In genomic region chr1:110519125-110519810, GRCh38 we compare ENCODE assay signal across 34 cellular contexts. TPM values are rescaled to one million over a fixed set of nuclear protein-coding genes. Genes with fewer than 3 reads are reported as not detected.
"Had no signal": no experiment of that assay in that cellular context is flagged by ENCODE, and none has a peak within 500 bp of the region (broad histone marks: within the 10 kb centered on the region; RNA-seq: fewer than 3 reads in every experiment).

KCNA10 (minus strand) TSS chr1:110519175; CDS start chr1:110518787, 388 bp downstream.

- FAIRE-seq: islet of Langerhans, kidney, pancreas had no signal

- H3K4me3 ChIP-seq: left lung, lower lobe of right lung, pancreas, prostate gland, skin epidermis, stomach, testis, thyroid gland, transverse colon, upper lobe of left lung, vagina had no signal

- H3K4me1 ChIP-seq: left lung, pancreas, prostate gland, testis, thyroid gland, vagina had no signal

- H3K9me3 ChIP-seq: left lung, lower lobe of right lung, pancreas, prostate gland, stomach, testis, thyroid gland, transverse colon, upper lobe of left lung, vagina had no signal

- H3K27ac Mint-ChIP-seq: immature natural killer cell; naive thymus-derived CD8-positive, alpha-beta T cell; nephron; stimulated activated naive B cell treated with anti-CD40 and anti-IgM and Interleukin-4, amounts not matched to agents 10 μg/mL and 1 μg/mL and 100 μg/mL, for 72 hours had no signal

- H3K36me3 Mint-ChIP-seq: immature natural killer cell; naive thymus-derived CD8-positive, alpha-beta T cell; stimulated activated naive B cell treated with anti-CD40 and anti-IgM and Interleukin-4, amounts not matched to agents 10 μg/mL and 1 μg/mL and 100 μg/mL, for 72 hours had no signal

- H3K27me3 ChIP-seq: pancreas, testis, thyroid gland, upper lobe of left lung, vagina had no signal

- H3K9me3 Mint-ChIP-seq: immature natural killer cell; nephron; neural crest cell; stimulated activated naive B cell treated with anti-CD40 and anti-IgM and Interleukin-4, amounts not matched to agents 10 μg/mL and 1 μg/mL and 100 μg/mL, for 72 hours had no signal

- H3K4me3 Mint-ChIP-seq: immature natural killer cell; naive thymus-derived CD8-positive, alpha-beta T cell; nephron; neural crest cell; stimulated activated naive B cell treated with anti-CD40 and anti-IgM and Interleukin-4, amounts not matched to agents 10 μg/mL and 1 μg/mL and 100 μg/mL, for 72 hours had no signal

- DNase-seq: immature natural killer cell; kidney; left colon; left lung; lower lobe of right lung; mammary epithelial cell; mesenchymal stem cell; naive thymus-derived CD8-positive, alpha-beta T cell; nucleus accumbens; pancreas; retina; right cardiac atrium; stimulated activated CD4-positive, alpha-beta T cell treated with anti-CD3 and anti-CD28 coated beads, Interleukin-12 subunit alpha, Interleukin-12 subunit beta, amount 100 ng/mL, for 4 hours; stimulated activated CD4-positive, alpha-beta T cell treated with anti-CD3 and anti-CD28 coated beads, Interleukin-15, amount 100 ng/mL, for 24 hours; stimulated activated CD4-positive, alpha-beta T cell treated with anti-CD3 and anti-CD28 coated beads, Interleukin-2, amount 100 ng/mL, for 24 hours; stimulated activated CD4-positive, alpha-beta T cell treated with anti-CD3 and anti-CD28 coated beads, Interleukin-4, amount 100 ng/mL, for 1 hour; stimulated activated naive B cell treated with anti-CD40 and anti-IgM and Interleukin-4, amounts not matched to agents 10 μg/mL and 1 μg/mL and 100 μg/mL, for 72 hours; stimulated activated naive CD8-positive, alpha-beta T cell treated with anti-CD3 and anti-CD28 coated beads, Interleukin-15, Interleukin-2, amounts not matched to agents 100 U/mL and 50 U/mL, for 24 hours; stomach; testis; thyroid gland; transverse colon; upper lobe of left lung had no signal

- ATAC-seq: left colon; left lung; lower lobe of right lung; naive thymus-derived CD8-positive, alpha-beta T cell; pancreas; right cardiac atrium; sciatic nerve; stimulated activated naive B cell treated with anti-CD40 and anti-IgM and Interleukin-4, amounts not matched to agents 10 μg/mL and 1 μg/mL and 100 μg/mL, for 72 hours; stimulated activated naive CD8-positive, alpha-beta T cell treated with anti-CD3 and anti-CD28 coated beads, Interleukin-15, Interleukin-2, amounts not matched to agents 100 U/mL and 50 U/mL, for 24 hours had no signal

- H3K27ac ChIP-seq: left lung, lower lobe of right lung, pancreas, prostate gland, skin epidermis, stomach, testis, thyroid gland, transverse colon, upper lobe of left lung, vagina had no signal

- H3K36me3 ChIP-seq: left lung, lower lobe of right lung, pancreas, prostate gland, stomach, thyroid gland, transverse colon, upper lobe of left lung, vagina had no signal

- H3K4me1 Mint-ChIP-seq: immature natural killer cell, nephron had no signal

RNA-seq across cellular contexts. Expression of gene KCNA10, which starts in this region (rescaled TPM):
- total RNA-seq: kidney; left colon; left lung; liver; lower lobe of right lung; mammary epithelial cell; mucosa of gallbladder; naive thymus-derived CD8-positive, alpha-beta T cell; neural crest cell; osteoblast; pancreas; prostate gland; right cardiac atrium; sciatic nerve; thyroid gland; transverse colon; upper lobe of left lung; urinary bladder; vagina had no signal
- polyA plus RNA-seq: immature natural killer cell; liver; mammary epithelial cell; naive thymus-derived CD8-positive, alpha-beta T cell; pancreas; right cardiac atrium; urinary bladder had no signal
